8 cellular contexts compared by ENCODE assay signal in genomic region chr4:139606600-139607301, GRCh38. TPM values are rescaled to one million over a fixed set of nuclear protein-coding genes. Genes with fewer than 3 reads are reported as not detected.
DNase-seq lines count a peak whose midpoint lies in the region; ATAC-seq and TF ChIP-seq lines count a peak whose summit lies in the region.

No MANE protein-coding gene starts in this region.

- no TSS peak for BruUV-seq in MCF 10A (replicated peaks; lab: Mats Ljungman, UMichigan)

- peak overlapping the region; percentile 72 to 92 for H3K4me3 Mint-ChIP-seq in CD14-positive monocyte
- H3K4me3 Mint-ChIP-seq in MCF 10A (ENCODE audit: unreplicated experiment), result no peak overlapping the region
- peak overlapping the region; percentile 70 for H3K4me3 Mint-ChIP-seq in memory B cell

- intact Hi-C loops in CD14-positive monocyte (cut with micrococcal nuclease) (loop anchor here in 1 of 2 donors (10.0 kb wide), 1 partner anchor 48 kb away; no protein-coding TSS in a partner anchor), MCF 10A (cut with micrococcal nuclease) (no loop called here), colonic mucosa (cut with DNase I) (no loop called here)

- no peaks in the 10 kb centered on the region for H3K36me3 Mint-ChIP-seq in CD14-positive monocyte
- peaks cover 6% of the 10 kb centered on the region for H3K36me3 Mint-ChIP-seq in MCF 10A (ENCODE audit: insufficient read depth, unreplicated experiment)
- H3K36me3 Mint-ChIP-seq in memory B cell, result peaks cover 2% of the 10 kb centered on the region

- TF ChIP-seq CTCF in CD14-positive monocyte (IDR thresholded peaks at IDR 0.05) (no peak), Loucy (conservative IDR thresholded peaks at IDR 0.05; ENCODE audit: low read length) (peak; percentile 44), MCF 10A (IDR thresholded peaks at IDR 0.05; ENCODE audit: unreplicated experiment) (no peak), colonic mucosa (IDR thresholded peaks at IDR 0.05) (no peak)

- H3K9ac ChIP-seq in Loucy (ENCODE audit: low read depth, low read length, poor library complexity, severe bottlenecking) (peak overlapping the region; percentile 55), colonic mucosa (ENCODE audit: low read depth in 2 of 2, low read length in 2 of 2) (no peak overlapping the region)

- H3K27ac Mint-ChIP-seq in CD14-positive monocyte (peak overlapping the region in 3 of 7 donors; percentile 8 to 41 (median 22)), MCF 10A (ENCODE audit: low read depth, unreplicated experiment) (no peak overlapping the region), memory B cell (peak overlapping the region; percentile 38)

- CTCF ChIA-PET in MCF 10A (lab: Yijun Ruan, JAX), result interaction anchor here (0.6 to 13.7 kb wide), 7 partner anchors 13 to 1203 kb away, joined by 3 to 476 read pairs (median 7); partner anchors contain the start of gene MGST2

- H3K9me2 ChIP-seq in Loucy (replicated peaks; ENCODE audit: low read depth, low read length), result no peaks in the 10 kb centered on the region

- H3K4me3 ChIP-seq in Loucy (ENCODE audit: low read length, poor library complexity, severe bottlenecking) (peak overlapping the region; percentile 67), colonic mucosa (no peak overlapping the region)

- no peak for DNase-seq in CD14-positive monocyte (ENCODE audit: low spot score)
- DNase-seq in MCF 10A (ENCODE audit: unreplicated experiment), result peak; percentile 74
- DNase-seq in memory B cell (ENCODE audit: low spot score in 2 of 2), result no peak
- no peak for DNase-seq in hepatic stellate cell (ENCODE audit: low spot score)
- no peak for DNase-seq in colonic mucosa
- no peak for DNase-seq in activated CD4-positive, CD25-positive, alpha-beta regulatory T cell treated with anti-CD3 and anti-CD28 coated beads, Interleukin-2, amount 50 U/mL, for 72 hours

- no peak overlapping the region for H3K27ac ChIP-seq in colonic mucosa

- H3K4me2 ChIP-seq in Loucy (ENCODE audit: low read depth, low read length, poor library complexity, severe bottlenecking), result peak overlapping the region; percentile 67

- H3K4me1 ChIP-seq in Loucy (ENCODE audit: insufficient read depth, low read length, poor library complexity, severe bottlenecking) (peaks cover 16% of the 10 kb centered on the region), colonic mucosa (no peaks in the 10 kb centered on the region)

- peak overlapping the region; percentile 82 for H2AFZ ChIP-seq in Loucy (ENCODE audit: low read length)

- H3K27me3 Mint-ChIP-seq in CD14-positive monocyte (ENCODE audit: low read depth in 3 of 3) (peaks cover 2 to 12% (median 3%) of the 10 kb centered on the region in 3 donors), MCF 10A (ENCODE audit: insufficient read depth, unreplicated experiment) (no peaks in the 10 kb centered on the region), memory B cell (peaks cover 13% of the 10 kb centered on the region)

- H3K27me3 ChIP-seq in Loucy (ENCODE audit: insufficient read depth, low read length, poor library complexity, severe bottlenecking) (no peaks in the 10 kb centered on the region), colonic mucosa (no peaks in the 10 kb centered on the region)

- H3K4me1 Mint-ChIP-seq in CD14-positive monocyte, result peaks cover 14% of the 10 kb centered on the region
- peaks cover 34% of the 10 kb centered on the region for H3K4me1 Mint-ChIP-seq in MCF 10A (ENCODE audit: insufficient read depth, unreplicated experiment)
- H3K4me1 Mint-ChIP-seq in memory B cell, result peaks cover 8% of the 10 kb centered on the region

- no peaks in the 10 kb centered on the region for H3K79me2 ChIP-seq in Loucy (ENCODE audit: insufficient read depth, low read length)

- POLR2A ChIA-PET in MCF 10A (lab: Yijun Ruan, JAX), result interaction anchor here (0.6 kb wide), 1 partner anchor 50 kb away, joined by 3 read pairs; no protein-coding TSS in a partner anchor

- H3K36me3 ChIP-seq in Loucy (ENCODE audit: insufficient read depth, low read length) (no peaks in the 10 kb centered on the region), colonic mucosa (no peaks in the 10 kb centered on the region)

- H3F3A ChIP-seq in Loucy (ENCODE audit: low read depth), result no peaks in the 10 kb centered on the region

- peak; percentile 48 for ATAC-seq in memory B cell (ENCODE audit: low read depth)
- no peak for ATAC-seq in HG02938 (IDR thresholded peaks at IDR 0.05; ENCODE audit: unreplicated experiment)

- no peaks in the 10 kb centered on the region for H3K9me3 ChIP-seq in Loucy (ENCODE audit: insufficient read depth, low read depth, low read length)
- H3K9me3 ChIP-seq in colonic mucosa, result no peaks in the 10 kb centered on the region

- H4K20me1 ChIP-seq in Loucy (ENCODE audit: insufficient read depth, low read length, poor library complexity, severe bottlenecking), result no peaks in the 10 kb centered on the region

- peaks cover 0 to 8% (median 0%) of the 10 kb centered on the region in 7 donors for H3K9me3 Mint-ChIP-seq in CD14-positive monocyte
- no peaks in the 10 kb centered on the region for H3K9me3 Mint-ChIP-seq in MCF 10A (ENCODE audit: unreplicated experiment)
- no peaks in the 10 kb centered on the region for H3K9me3 Mint-ChIP-seq in memory B cell

RNA-seq across cellular contexts. Expression of gene SETD7, which starts 50.7 kb away (rescaled TPM):
- polyA plus RNA-seq in CD14-positive monocyte, result 10 to 100 TPM; 15.4 to 16.8 TPM
- 60.4 and 66.9 TPM in 2 replicates for total RNA-seq in MCF 10A (2022)
- 10 to 100 TPM; 25.5 to 29.5 TPM for total RNA-seq in colonic mucosa

RNA-seq across cellular contexts. Expression of gene MGST2, which starts 58.9 kb away (rescaled TPM):
- 100 to 1,000 TPM; 153 to 221 TPM for polyA plus RNA-seq in CD14-positive monocyte
- total RNA-seq in MCF 10A (2022), result 27.5 and 41.5 TPM in 2 replicates
- 100 to 1,000 TPM; 105 to 157 TPM for total RNA-seq in colonic mucosa
